ENCODE assay signal across 23 cellular contexts in genomic region chr10:119762035-119762434, GRCh38. TPM values are rescaled to one million over a fixed set of nuclear protein-coding genes. Genes with fewer than 3 reads are reported as not detected.
DNase-seq lines count a peak whose midpoint lies in the region; ATAC-seq, FAIRE-seq and TF ChIP-seq lines count a peak whose summit lies in the region.
"Had no signal": no experiment of that assay in that cellular context is flagged by ENCODE, and none has a peak within 500 bp of the region (broad histone marks: within the 10 kb centered on the region; RNA-seq: fewer than 3 reads in every experiment).

No MANE protein-coding gene starts in this region.

- H2BK120ac ChIP-seq in IMR-90 (ENCODE audit: low read depth, low read length) (peak overlapping the region; percentile 84), mesenchymal stem cell (ENCODE audit: low read depth, low read length) (no peak overlapping the region)

- no peaks in the 10 kb centered on the region for H3K27me3 Mint-ChIP-seq in astrocyte (ENCODE audit: low read depth, unreplicated experiment)

- 0 out of 2 replicates have a peak overlapping the region, but pooled peaks have one; percentile 66 for H2AK5ac ChIP-seq in IMR-90 (ENCODE audit: low read depth, low read length)
- peak overlapping the region; percentile 64 for H2AK5ac ChIP-seq in mesenchymal stem cell (ENCODE audit: low read length, severe bottlenecking)

- peak overlapping the region; percentile 68; the same call in 1 of the 2 replicates for H3K23ac ChIP-seq in IMR-90 (ENCODE audit: low read depth, low read length)
- no peak overlapping the region for H3K23ac ChIP-seq in mesenchymal stem cell (ENCODE audit: low read length in 2 of 2)

- H3K27me3 ChIP-seq in IMR-90 (ENCODE audit: control insufficient read depth, insufficient read depth, low read length) (no peaks in the 10 kb centered on the region), astrocyte (ENCODE audit: insufficient read depth, low read length) (no peaks in the 10 kb centered on the region), mesenchymal stem cell (ENCODE audit: control insufficient read depth in 1 of 2, insufficient read depth in 1 of 2, low read length in 2 of 2) (no peaks in the 10 kb centered on the region), A673 (replicated peaks; ENCODE audit: insufficient read depth, low read depth, low read length, poor library complexity) (no peaks in the 10 kb centered on the region)
- H3K27me3 ChIP-seq: BLaER1 treated with 17β-estradiol and CSF1 and Interleukin-3, amounts not matched to agents 10 nM and 100 nM; Peyer's patch had no signal

- H3K9ac ChIP-seq in IMR-90 (ENCODE audit: low read depth, low read length), result no peak overlapping the region
- H3K9ac ChIP-seq in astrocyte (ENCODE audit: low read length), result no peak overlapping the region
- no peak overlapping the region for H3K9ac ChIP-seq in mesenchymal stem cell (ENCODE audit: low read length)
- H3K9ac ChIP-seq: BLaER1 treated with 17β-estradiol and CSF1 and Interleukin-3, amounts not matched to agents 10 nM and 100 nM had no signal

- H3K4ac ChIP-seq in IMR-90 (ENCODE audit: low read depth, low read length) (peak overlapping the region; percentile 84), mesenchymal stem cell (ENCODE audit: low read depth in 1 of 2, low read length in 2 of 2) (no peak overlapping the region)

- dilution Hi-C loops in IMR-90 (cut with HindIII; ENCODE audit: low sequenced_read_pairs, unreplicated experiment), result no loop called here

- peak overlapping the region; percentile 47; the same call in 1 of the 2 replicates for H4K5ac ChIP-seq in IMR-90 (ENCODE audit: low read depth, low read length)

- no peak overlapping the region for H3K4me2 ChIP-seq in IMR-90 (ENCODE audit: low read depth, low read length)
- no peak overlapping the region for H3K4me2 ChIP-seq in astrocyte (ENCODE audit: low read length)
- H3K4me2 ChIP-seq in mesenchymal stem cell (ENCODE audit: low read length, poor library complexity, severe bottlenecking), result no peak overlapping the region
- H3K4me2 ChIP-seq: BLaER1 treated with 17β-estradiol and CSF1 and Interleukin-3, amounts not matched to agents 10 nM and 100 nM had no signal

- H4K91ac ChIP-seq in IMR-90 (ENCODE audit: insufficient read depth, low read depth, low read length), result peak overlapping the region; percentile 58; the same call in 1 of the 2 replicates
- H4K91ac ChIP-seq in mesenchymal stem cell (ENCODE audit: low read length), result no peak overlapping the region

- TF ChIP-seq CTCF in IMR-90 (conservative IDR thresholded peaks at IDR 0.05; ENCODE audit: low read depth, low read length), result no peak
- TF ChIP-seq CTCF in astrocyte (IDR thresholded peaks at IDR 0.05; ENCODE audit: insufficient read depth, low read depth, low read length), result no peak
- no peak for TF ChIP-seq CTCF in A673 (conservative IDR thresholded peaks at IDR 0.05; ENCODE audit: low read depth, low read length)

- H3K4me3 ChIP-seq in IMR-90 (ENCODE audit: insufficient read depth, low read depth, low read length) (no peak overlapping the region), astrocyte (ENCODE audit: insufficient read depth, low read depth, low read length) (no peak overlapping the region), mesenchymal stem cell (ENCODE audit: insufficient read depth in 1 of 2, low read depth in 1 of 2, low read length in 2 of 2) (no peak overlapping the region), A673 (ENCODE audit: low read depth, low read length, poor library complexity, severe bottlenecking) (no peak overlapping the region)
- H3K4me3 ChIP-seq: BLaER1 treated with 17β-estradiol and CSF1 and Interleukin-3, amounts not matched to agents 10 nM and 100 nM; K562; Peyer's patch had no signal

- H3K4me1 Mint-ChIP-seq in astrocyte (ENCODE audit: low read depth, unreplicated experiment), result peaks cover 39% of the 10 kb centered on the region

- peaks cover 8% of the 10 kb centered on the region for H3K9me1 ChIP-seq in IMR-90 (ENCODE audit: insufficient read depth, low read length)

- peak overlapping the region; percentile 80 for H2BK20ac ChIP-seq in IMR-90 (ENCODE audit: low read depth, low read length)

- 100% methylated on average over 2 of the region's 3 CpGs; no CpG with 5 or more reads in 1 of the 2 experiments for WGBS in IMR-90 (ENCODE audit: extremely low coverage in 2 of 2, insufficient read length in 1 of 2), 2 experiments
- WGBS in mesenchymal stem cell, result 97% methylated on average over 3 of the region's 3 CpGs

- CTCF ChIA-PET in IMR-90 (lab: Yijun Ruan, JAX) (interaction anchor here (0.7 to 1.2 kb wide), 2 partner anchors 12 to 76 kb away, joined by 3 to 4 read pairs; no protein-coding TSS in a partner anchor), A673 (lab: Charles Lee) (no interaction called here)

- ATAC-seq in IMR-90 (ENCODE audit: low read depth) (no peak), HG03521 (IDR thresholded peaks at IDR 0.05; ENCODE audit: unreplicated experiment) (no peak), GM18907 (IDR thresholded peaks at IDR 0.05; ENCODE audit: unreplicated experiment) (no peak)
- ATAC-seq: CD8-positive, alpha-beta T cell; HCT116; K562 had no signal

- H3K14ac ChIP-seq in IMR-90 (replicated peaks; ENCODE audit: low read depth, low read length), result peak overlapping the region; percentile 85
- no peak overlapping the region for H3K14ac ChIP-seq in mesenchymal stem cell (ENCODE audit: low read length in 2 of 2)

- H3K27ac ChIP-seq in IMR-90 (ENCODE audit: insufficient read depth, low read length) (peak overlapping the region; percentile 47; the same call in 1 of the 2 replicates), astrocyte (ENCODE audit: low read depth, low read length) (no peak overlapping the region), mesenchymal stem cell (ENCODE audit: low read length, poor library complexity, severe bottlenecking) (no peak overlapping the region), substantia nigra (ENCODE audit: low read depth, low read length, poor library complexity, severe bottlenecking) (peak overlapping the region; percentile 3), A673 (ENCODE audit: low read depth, low read length, poor library complexity, severe bottlenecking) (no peak overlapping the region)
- H3K27ac ChIP-seq: BLaER1 treated with 17β-estradiol and CSF1 and Interleukin-3, amounts not matched to agents 10 nM and 100 nM had no signal

- H3K36me3 Mint-ChIP-seq in astrocyte (ENCODE audit: low read depth, unreplicated experiment), result peaks cover 9% of the 10 kb centered on the region

- H4K8ac ChIP-seq in IMR-90 (ENCODE audit: low read depth in 2 of 2, low read length in 2 of 2) (peak overlapping the region in 1 of 2 experiments; percentile 24; a peak in 1 of 4 replicates), mesenchymal stem cell (ENCODE audit: low read length) (no peak overlapping the region)

- H2BK5ac ChIP-seq in IMR-90 (ENCODE audit: low read depth, low read length, poor library complexity, severe bottlenecking) (peak overlapping the region; percentile 90), mesenchymal stem cell (ENCODE audit: low read depth, low read length, poor library complexity, severe bottlenecking) (no peak overlapping the region)

- TF ChIP-seq RAD21 in IMR-90 (IDR thresholded peaks at IDR 0.05; ENCODE audit: low read length), result no peak

- no peaks in the 10 kb centered on the region for H3K9me3 Mint-ChIP-seq in astrocyte (ENCODE audit: unreplicated experiment)
- H3K9me3 Mint-ChIP-seq: CD8-positive, alpha-beta T cell had no signal

- H3K18ac ChIP-seq in IMR-90 (ENCODE audit: low read depth, low read length), result peak overlapping the region; percentile 83; the same call in 1 of the 2 replicates
- H3K18ac ChIP-seq in mesenchymal stem cell (ENCODE audit: low read depth in 1 of 2, low read length in 2 of 2), result peak overlapping the region in 1 of 2 experiments; percentile 57

- POLR2A ChIA-PET in IMR-90 (lab: Charles Lee; ENCODE audit: unreplicated experiment) (no interaction called here), A673 (lab: Charles Lee; ENCODE audit: low non-redundant PET) (interaction anchor here (0.7 kb wide), 1 partner anchor 9 kb away, joined by 3 read pairs; no protein-coding TSS in a partner anchor)

- no peaks in the 10 kb centered on the region for H3K79me2 ChIP-seq in astrocyte (ENCODE audit: insufficient read depth, low read length)

- H2BK12ac ChIP-seq in mesenchymal stem cell (ENCODE audit: low read length in 2 of 2), result peak overlapping the region in 1 of 2 experiments; percentile 61

- DNase-seq in IMR-90 (no peak), astrocyte (ENCODE audit: low read depth) (no peak), mesenchymal stem cell (no peak), substantia nigra (lab: John Stamatoyannopoulos, UW) (no peak), A673 (ENCODE audit: low spot score) (no peak)
- DNase-seq: Calu3; CD8-positive, alpha-beta T cell; DMS153; GDM1; NCI-H1092 treated with DMSO at 0.1 percent for 48 hours; NCI-H1436 treated with DMSO at 0.1 percent for 48 hours; NCI-H2029; NCI-H226; NCI-H510A treated with DMSO at 0.1 percent for 48 hours; NCI-H748 treated with DMSO at 0.1 percent for 48 hours; Peyer's patch had no signal

- H2BK15ac ChIP-seq in IMR-90 (ENCODE audit: low read depth, low read length) (peak overlapping the region; percentile 60; the same call in 1 of the 3 replicates), mesenchymal stem cell (ENCODE audit: low read depth, poor library complexity, severe bottlenecking) (no peak overlapping the region)

- no peak for FAIRE-seq in astrocyte (lab: Jason Lieb, UNC)
- FAIRE-seq: GM18507, H1, K562 had no signal

- intact Hi-C loops in IMR-90 (cut with micrococcal nuclease), result loop anchor here (5.0 kb wide), 1 partner anchor 50 kb away; no protein-coding TSS in a partner anchor
- intact Hi-C loops in A673 (cut with micrococcal nuclease; ENCODE audit: unreplicated experiment), result no loop called here

- no peak overlapping the region for H3K56ac ChIP-seq in IMR-90 (ENCODE audit: extremely low read depth, insufficient read depth, low read length)

- H3K79me1 ChIP-seq in IMR-90 (ENCODE audit: low read depth in 1 of 2, low read length in 2 of 2) (peaks cover 7 to 23% of the 10 kb centered on the region in 2 experiments; a peak in 3 of 4 replicates), mesenchymal stem cell (replicated peaks; ENCODE audit: low read length, poor library complexity, severe bottlenecking) (peaks cover 16% of the 10 kb centered on the region)

- no peak overlapping the region for H2AFZ ChIP-seq in IMR-90 (replicated peaks; ENCODE audit: low read length, poor library complexity)
- H2AFZ ChIP-seq in astrocyte (ENCODE audit: low read depth, low read length), result no peak overlapping the region
- no peak overlapping the region for H2AFZ ChIP-seq in mesenchymal stem cell (ENCODE audit: low read depth, low read length)

- H4K20me1 ChIP-seq in IMR-90 (ENCODE audit: insufficient read depth, low read length) (no peaks in the 10 kb centered on the region), astrocyte (ENCODE audit: insufficient read depth, low read length) (no peaks in the 10 kb centered on the region)

- H3K4me3 Mint-ChIP-seq in astrocyte (ENCODE audit: unreplicated experiment), result no peak overlapping the region
- H3K4me3 Mint-ChIP-seq: CD8-positive, alpha-beta T cell had no signal

- peaks cover 10% of the 10 kb centered on the region for H3K4me1 ChIP-seq in IMR-90 (ENCODE audit: control insufficient read depth, insufficient read depth, low read length)
- H3K4me1 ChIP-seq in astrocyte (ENCODE audit: insufficient read depth, low read length), result peaks cover 13% of the 10 kb centered on the region
- peaks cover 6% of the 10 kb centered on the region for H3K4me1 ChIP-seq in mesenchymal stem cell (ENCODE audit: control insufficient read depth, insufficient read depth, low read depth, low read length)
- peaks cover 14% of the 10 kb centered on the region for H3K4me1 ChIP-seq in A673 (ENCODE audit: insufficient read depth, low read length, poor library complexity, severe bottlenecking)
- H3K4me1 ChIP-seq: Peyer's patch had no signal

- peak overlapping the region; percentile 44 for H3K27ac Mint-ChIP-seq in astrocyte (ENCODE audit: unreplicated experiment)
- H3K27ac Mint-ChIP-seq: CD8-positive, alpha-beta T cell had no signal

- no peak for TF ChIP-seq POLR2A in IMR-90 (IDR thresholded peaks at IDR 0.05; ENCODE audit: low read depth, low read length)

- H2AK9ac ChIP-seq in IMR-90 (replicated peaks; ENCODE audit: low read depth, low read length, poor library complexity), result no peak overlapping the region

- in situ Hi-C loops in IMR-90 (cut with MboI; ENCODE audit: low sequenced_read_pairs), result no loop called here

- H3K9me3 ChIP-seq in IMR-90 (ENCODE audit: control insufficient read depth, insufficient read depth, low read length) (no peaks in the 10 kb centered on the region), astrocyte (ENCODE audit: insufficient read depth, low read depth, low read length) (no peaks in the 10 kb centered on the region), mesenchymal stem cell (ENCODE audit: control insufficient read depth, low read length) (no peaks in the 10 kb centered on the region), A673 (ENCODE audit: low read depth, low read length, poor library complexity, severe bottlenecking) (no peaks in the 10 kb centered on the region)
- H3K9me3 ChIP-seq: BLaER1 treated with 17β-estradiol and CSF1 and Interleukin-3, amounts not matched to agents 10 nM and 100 nM; Peyer's patch had no signal

- BruUV-seq in IMR-90 (replicated peaks; lab: Mats Ljungman, UMichigan), result no TSS peak
- no TSS peak for BruUV-seq in A673 (replicated peaks; lab: Mats Ljungman, UMichigan)

- H3K36me3 ChIP-seq in IMR-90 (ENCODE audit: control insufficient read depth, insufficient read depth, low read length) (no peaks in the 10 kb centered on the region), astrocyte (ENCODE audit: insufficient read depth, low read length) (no peaks in the 10 kb centered on the region), mesenchymal stem cell (ENCODE audit: control insufficient read depth in 1 of 2, insufficient read depth in 2 of 2, low read depth in 1 of 2, low read length in 2 of 2) (peaks cover 0 to 2% of the 10 kb centered on the region in 2 experiments), A673 (ENCODE audit: insufficient read depth, low read length, poor library complexity, severe bottlenecking) (no peaks in the 10 kb centered on the region)
- H3K36me3 ChIP-seq: Peyer's patch had no signal

RNA-seq across cellular contexts. Expression of gene INPP5F, which starts 36.2 kb away (rescaled TPM):
- total RNA-seq in IMR-90 (2012; rRNA removed) (29.6 and 35.3 TPM in 2 replicates), astrocyte (101 and 102 TPM in 2 replicates), A673 (2021) (20.0 and 22.0 TPM in 2 replicates)
- 16.3 and 19.0 TPM in 2 replicates for polyA plus RNA-seq in IMR-90 (2012; rRNA removed)
- 4.7 and 7.0 TPM in 2 replicates for polyA plus RNA-seq in IMR-90 (2012; cell fraction: cytosol; rRNA removed)
- polyA plus RNA-seq in IMR-90 (2012; cell fraction: nucleus; rRNA removed; ENCODE audit: low replicate concordance), result 3.1 and 20.5 TPM in 2 replicates
- 24.1 TPM for polyA plus RNA-seq in mesenchymal stem cell (2013, experiment 1 of 2)
- polyA plus RNA-seq in mesenchymal stem cell (2013, experiment 2 of 2), result 25.7 TPM

Comparison
In these comparisons a context has a peak if more than half of its experiments do, and no peak if none do; other contexts are left out.
1. H3K27ac ChIP-seq: peak in IMR-90 (single experiment) and substantia nigra (single experiment); none in astrocyte (single experiment), mesenchymal stem cell (single experiment) and A673 (single experiment).